In the genomic region with DNA sequence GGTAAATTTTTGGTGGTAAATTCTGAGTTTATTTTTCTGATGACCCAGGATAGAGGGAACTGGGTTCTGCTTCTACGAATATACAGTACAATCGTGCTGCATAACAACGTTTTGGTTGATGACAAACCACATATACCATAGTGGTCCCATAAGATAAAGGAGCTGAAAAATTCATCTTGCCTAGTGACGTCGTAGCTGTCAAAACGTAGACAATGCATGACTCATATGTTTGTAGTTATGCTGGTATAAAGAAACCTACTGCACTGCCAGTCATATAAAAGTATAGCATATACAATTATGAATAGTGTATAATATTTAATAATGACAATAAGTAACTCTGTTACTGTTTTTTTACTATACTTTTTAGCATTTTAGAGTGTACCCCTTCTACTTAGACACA, we compare ENCODE assay signal across 25 cellular contexts.
"Had no signal": no experiment of that assay in that cellular context is flagged by ENCODE, and none has a peak within 500 bp of the region (broad histone marks: within the 10 kb centered on the region; RNA-seq: fewer than 3 reads in every experiment).

No MANE protein-coding gene starts in this region.

- H3K27me3 ChIP-seq: adrenal gland, cardiac muscle cell, gastroesophageal sphincter, neutrophil, ovary, right atrium auricular region, thyroid gland had no signal

- FAIRE-seq: endometrium had no signal

- DNase-seq: activated CD4-positive, alpha-beta T cell treated with anti-CD3 and anti-CD28 coated beads for 1 hour; activated CD4-positive, alpha-beta T cell treated with anti-CD3 and anti-CD28 coated beads, Interleukin-2, amount 50 U/mL, for 1 hour; activated CD8-positive, alpha-beta memory T cell treated with anti-CD3 and anti-CD28 coated beads, Interleukin-2, amount 50 U/mL, for 4 hours; activated naive CD4-positive, alpha-beta T cell; activated T-cell treated with anti-CD3 and anti-CD28 coated beads, Interleukin-2, amount 50 U/mL, for 24 hours; adrenal gland; erythroblast; head of caudate nucleus; islet precursor cell; left cardiac atrium; ovary; psoas muscle; stimulated activated CD4-positive, alpha-beta T cell treated with anti-CD3 and anti-CD28 coated beads, Interleukin-12 subunit alpha, Interleukin-12 subunit beta, amount 100 ng/mL, for 4 hours; stimulated activated CD4-positive, alpha-beta T cell treated with anti-CD3 and anti-CD28 coated beads, Interleukin-4, amount 100 ng/mL, for 4 hours; substantia nigra; T-helper 1 cell; T-helper 9 cell; thyroid gland had no signal

- ATAC-seq: activated T-helper 17 cell treated with anti-CD3 and anti-CD28 coated beads, Interleukin-2, amount 50 U/mL, for 72 hours; gastroesophageal sphincter; left cardiac atrium; natural killer cell treated with Interleukin-12 subunit alpha and Interleukin-12 subunit beta and Interleukin-15 and Interleukin-18, amount 100 ng/mL, for 72 hours; psoas muscle had no signal

- H3K27ac ChIP-seq: adrenal gland, cardiac muscle cell, gastroesophageal sphincter, neutrophil, ovary, psoas muscle, right atrium auricular region, thyroid gland had no signal

- H3K4me3 ChIP-seq: adrenal gland, cardiac muscle cell, gastroesophageal sphincter, ovary, psoas muscle, right atrium auricular region, thyroid gland had no signal

- H3K9me3 ChIP-seq: adrenal gland, gastroesophageal sphincter, neutrophil, ovary, psoas muscle, right atrium auricular region, thyroid gland had no signal

- H3K4me1 ChIP-seq: adrenal gland, psoas muscle, thyroid gland had no signal

- H3K36me3 ChIP-seq: adrenal gland, cardiac muscle cell, gastroesophageal sphincter, neutrophil, ovary, right atrium auricular region, thyroid gland had no signal
